21 cellular contexts compared by ENCODE assay signal in the genomic region with DNA sequence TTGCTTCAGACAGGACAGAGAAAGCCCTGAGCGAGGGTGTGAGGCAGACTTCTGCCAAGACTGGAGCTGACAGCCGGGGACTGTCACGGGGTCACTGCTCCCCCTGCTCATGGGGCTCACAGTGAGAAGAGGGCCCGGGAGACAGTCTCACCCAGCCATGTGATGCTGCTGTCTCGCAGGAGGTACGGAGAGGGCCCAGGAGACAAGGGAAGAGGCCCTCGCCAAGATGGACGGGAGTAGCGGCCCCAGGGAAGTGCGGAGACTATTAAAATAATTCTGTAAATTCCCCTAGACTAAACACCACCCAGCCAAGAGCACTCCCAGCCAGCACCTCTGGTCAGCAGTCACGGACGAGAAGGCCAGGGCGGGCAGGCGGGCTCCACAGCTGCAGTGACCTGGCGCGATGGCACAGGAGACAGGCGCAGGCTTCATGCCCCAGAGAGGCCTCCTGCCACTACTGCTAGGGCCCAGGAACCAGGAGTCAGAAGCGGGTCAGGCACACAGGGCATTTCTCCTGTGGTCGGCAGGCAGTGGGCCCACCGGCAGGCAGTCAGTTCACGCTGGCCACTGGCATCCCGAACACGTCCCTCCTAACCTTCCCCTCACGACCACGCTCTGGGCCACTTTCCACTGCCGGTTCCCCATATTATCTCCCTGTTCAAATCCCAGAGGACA. TPM values are rescaled to one million over a fixed set of nuclear protein-coding genes. Genes with fewer than 3 reads are reported as not detected.
DNase-seq lines count a peak whose midpoint lies in the region; ATAC-seq and TF ChIP-seq lines count a peak whose summit lies in the region.
"Had no signal": no experiment of that assay in that cellular context is flagged by ENCODE, and none has a peak within 500 bp of the region (broad histone marks: within the 10 kb centered on the region; RNA-seq: fewer than 3 reads in every experiment).

No MANE protein-coding gene starts in this region.

- no peaks in the 10 kb centered on the region for H3K9me3 Mint-ChIP-seq in HFFc6
- H3K9me3 Mint-ChIP-seq: GM23338 had no signal

- no peak overlapping the region for H3K4me3 ChIP-seq in BLaER1 treated with 17β-estradiol and CSF1 and Interleukin-3, amounts not matched to agents 10 nM and 100 nM
- H3K4me3 ChIP-seq in RWPE2 (ENCODE audit: severe bottlenecking) (no peak overlapping the region), lower lobe of right lung (no peak overlapping the region), spleen (no peak overlapping the region)
- H3K4me3 ChIP-seq: GM23338, K562 had no signal

- intact Hi-C loops in lower lobe of right lung (cut with DNase I) (no loop called here), spleen (cut with DNase I; ENCODE audit: low total_unique reads) (no loop called here)

- no peak overlapping the region for H3K27ac ChIP-seq in BLaER1 treated with 17β-estradiol and CSF1 and Interleukin-3, amounts not matched to agents 10 nM and 100 nM
- H3K27ac ChIP-seq in RWPE2 (ENCODE audit: poor library complexity, severe bottlenecking) (no peak overlapping the region), lower lobe of right lung (no peak overlapping the region), spleen (peak overlapping the region in 7 of 8 donors; percentile 9 to 68 (median 51))

- H3K9ac ChIP-seq in BLaER1 treated with 17β-estradiol and CSF1 and Interleukin-3, amounts not matched to agents 10 nM and 100 nM, result no peak overlapping the region

- H3K36me3 ChIP-seq in BLaER1 treated with 17β-estradiol and CSF1 and Interleukin-3, amounts not matched to agents 10 nM and 100 nM, result no peaks in the 10 kb centered on the region
- H3K36me3 ChIP-seq in RWPE2 (ENCODE audit: low read depth) (no peaks in the 10 kb centered on the region), lower lobe of right lung (no peaks in the 10 kb centered on the region), spleen (peaks cover 0 to under 1% (median 0%) of the 10 kb centered on the region in 6 donors)

- H3K4me1 Mint-ChIP-seq in HFFc6 (ENCODE audit: low read depth), result no peaks in the 10 kb centered on the region

- ATAC-seq in RWPE2 (ENCODE audit: low read depth) (no peak), lower lobe of right lung (no peak)
- ATAC-seq: GM23338, K562 had no signal

- H3K36me3 Mint-ChIP-seq in HFFc6 (ENCODE audit: low read depth), result no peaks in the 10 kb centered on the region

- H3K27ac Mint-ChIP-seq in HFFc6, result no peak overlapping the region
- H3K27ac Mint-ChIP-seq: GM23338 had no signal

- TF ChIP-seq CTCF in RWPE2 (IDR thresholded peaks at IDR 0.05; ENCODE audit: poor library complexity, severe bottlenecking) (no peak), lower lobe of right lung (IDR thresholded peaks at IDR 0.05) (no peak), spleen (IDR thresholded peaks at IDR 0.05 in 8 of 11, conservative IDR thresholded peaks at IDR 0.05 in 3 of 11) (no peak), HFFc6 (IDR thresholded peaks at IDR 0.05) (no peak)

- DNase-seq in RWPE2 (ENCODE audit: low spot score) (peak; percentile 57), lower lobe of right lung (peak; percentile 31), spleen (no peak), GDM1 (lab: John Stamatoyannopoulos, UW) (no peak), iPS-NIHi11 (ENCODE audit: low spot score) (no peak), anterior cingulate cortex (lab: John Stamatoyannopoulos, UW) (no peak), HFFc6 (no peak)
- DNase-seq: AML-193, DND-41, HCEC 1CT, NCI-H1105 treated with DMSO at 0.1 percent for 48 hours, NCI-H1694 treated with DMSO at 0.1 percent for 48 hours, NCI-H510A, NCI-H774, OCI-M1, SHP77 treated with DMSO at 0.1 percent for 48 hours had no signal

- H3K4me3 Mint-ChIP-seq in HFFc6, result no peak overlapping the region
- H3K4me3 Mint-ChIP-seq: GM23338 had no signal

- peaks cover 0 to 58% (median 11%) of the 10 kb centered on the region in 11 experiments; a peak in 14 of 22 replicates for H4K20me1 ChIP-seq in BLaER1 treated with 17β-estradiol and CSF1 and Interleukin-3, amounts not matched to agents 10 nM and 100 nM

- peak overlapping the region in 7 of 11 experiments; percentile 5 to 54 (median 37); a peak in 13 of 22 replicates for H3K4me2 ChIP-seq in BLaER1 treated with 17β-estradiol and CSF1 and Interleukin-3, amounts not matched to agents 10 nM and 100 nM
- H3K4me2 ChIP-seq: GM23338 had no signal

- peaks cover 49% of the 10 kb centered on the region for H3K27me3 Mint-ChIP-seq in HFFc6 (ENCODE audit: insufficient read depth)

- TF ChIP-seq POLR2A in spleen (IDR thresholded peaks at IDR 0.05), result no peak

- no peaks in the 10 kb centered on the region for H3K9me3 ChIP-seq in BLaER1 treated with 17β-estradiol and CSF1 and Interleukin-3, amounts not matched to agents 10 nM and 100 nM (replicated peaks in 1 of 11)
- no peaks in the 10 kb centered on the region for H3K9me3 ChIP-seq in RWPE2 (ENCODE audit: severe bottlenecking)
- H3K9me3 ChIP-seq in lower lobe of right lung, result no peaks in the 10 kb centered on the region
- no peaks in the 10 kb centered on the region for H3K9me3 ChIP-seq in spleen

- peaks cover 40 to 47% (median 45%) of the 10 kb centered on the region in 11 experiments for H3K27me3 ChIP-seq in BLaER1 treated with 17β-estradiol and CSF1 and Interleukin-3, amounts not matched to agents 10 nM and 100 nM
- H3K27me3 ChIP-seq in RWPE2 (ENCODE audit: insufficient read depth, poor library complexity, severe bottlenecking) (peaks cover 12% of the 10 kb centered on the region), lower lobe of right lung (ENCODE audit: low read depth) (peaks cover 30% of the 10 kb centered on the region), spleen (replicated peaks in 1 of 7) (peaks cover 0 to 46% (median 16%) of the 10 kb centered on the region in 7 donors)

- 80 to 87% (median 84%) methylated on average over 21 to 26 of the region's 26 CpGs for WGBS in spleen, 5 donors

- peaks cover 16 to 50% (median 38%) of the 10 kb centered on the region in 10 experiments for H3K4me1 ChIP-seq in BLaER1 treated with 17β-estradiol and CSF1 and Interleukin-3, amounts not matched to agents 10 nM and 100 nM
- no peaks in the 10 kb centered on the region for H3K4me1 ChIP-seq in RWPE2 (ENCODE audit: insufficient read depth, poor library complexity, severe bottlenecking)
- peaks cover 20% of the 10 kb centered on the region for H3K4me1 ChIP-seq in lower lobe of right lung
- H3K4me1 ChIP-seq in spleen, result peaks cover 15 to 59% (median 34%) of the 10 kb centered on the region in 6 donors

RNA-seq across cellular contexts. Expression of a gene that starts 24.1 kb away (rescaled TPM):
- total RNA-seq in lower lobe of right lung, result 4.4 TPM
- total RNA-seq in spleen, result 10 to 100 TPM; 15.4 to 71.9 (median 58.1) TPM
- polyA plus RNA-seq in spleen, result 10 to 100 TPM in 1 of 3 donors, 1 to 10 TPM in 2; 2.8 to 29.5 (median 8.6) TPM
- total RNA-seq in HFFc6 (2021; fragmentation: NEBNext Ultra II Directional; extraction: Animal tissue kit (Norgen Biotek cat#: 25700)), result not detected
- total RNA-seq: K562, RPMI7951 had no signal

RNA-seq across cellular contexts. Expression of a gene that starts 44.2 kb away (rescaled TPM):
- total RNA-seq in lower lobe of right lung, result 53.7 TPM
- total RNA-seq in spleen, result 10 to 100 TPM; 60.2 to 80.9 (median 70.2) TPM
- polyA plus RNA-seq in spleen, result 10 to 100 TPM; 25.2 to 48.2 (median 26.1) TPM
- total RNA-seq in HFFc6 (2021; fragmentation: NEBNext Ultra II Directional; extraction: Animal tissue kit (Norgen Biotek cat#: 25700)), result 10 to 100 TPM; 30.6 to 37.8 (median 34.8) TPM

RNA-seq across cellular contexts. Expression of a gene that starts 54.2 kb away (rescaled TPM):
- total RNA-seq in lower lobe of right lung (not detected), spleen (1 to 10 TPM in 3 of 7 donors, under 1 TPM in 3, not detected in 1; 0.17 to 2.5 (median 0.92) TPM)
- polyA plus RNA-seq in spleen, result under 1 TPM; 0.27 to 0.72 (median 0.32) TPM
- not detected for total RNA-seq in HFFc6 (2021; fragmentation: NEBNext Ultra II Directional; extraction: Animal tissue kit (Norgen Biotek cat#: 25700))
- total RNA-seq: G401, K562, RPMI7951 had no signal
- polyA plus RNA-seq: K562 had no signal

Comparison
In these comparisons a context has a peak if more than half of its experiments do, and no peak if none do; other contexts are left out.
1. H3K27ac ChIP-seq: peak in spleen (7 of 8); none in BLaER1 treated with 17β-estradiol and CSF1 and Interleukin-3, amounts not matched to agents 10 nM and 100 nM (0 of 11), RWPE2 (single experiment) and lower lobe of right lung (single experiment).
2. DNase-seq: peak in RWPE2 (single experiment) and lower lobe of right lung (single experiment); none in spleen (single experiment), GDM1 (single experiment), iPS-NIHi11 (single experiment), anterior cingulate cortex (0 of 58) and HFFc6 (single experiment).